Comparison of ENCODE assay signal across 8 cellular contexts in the genomic region with DNA sequence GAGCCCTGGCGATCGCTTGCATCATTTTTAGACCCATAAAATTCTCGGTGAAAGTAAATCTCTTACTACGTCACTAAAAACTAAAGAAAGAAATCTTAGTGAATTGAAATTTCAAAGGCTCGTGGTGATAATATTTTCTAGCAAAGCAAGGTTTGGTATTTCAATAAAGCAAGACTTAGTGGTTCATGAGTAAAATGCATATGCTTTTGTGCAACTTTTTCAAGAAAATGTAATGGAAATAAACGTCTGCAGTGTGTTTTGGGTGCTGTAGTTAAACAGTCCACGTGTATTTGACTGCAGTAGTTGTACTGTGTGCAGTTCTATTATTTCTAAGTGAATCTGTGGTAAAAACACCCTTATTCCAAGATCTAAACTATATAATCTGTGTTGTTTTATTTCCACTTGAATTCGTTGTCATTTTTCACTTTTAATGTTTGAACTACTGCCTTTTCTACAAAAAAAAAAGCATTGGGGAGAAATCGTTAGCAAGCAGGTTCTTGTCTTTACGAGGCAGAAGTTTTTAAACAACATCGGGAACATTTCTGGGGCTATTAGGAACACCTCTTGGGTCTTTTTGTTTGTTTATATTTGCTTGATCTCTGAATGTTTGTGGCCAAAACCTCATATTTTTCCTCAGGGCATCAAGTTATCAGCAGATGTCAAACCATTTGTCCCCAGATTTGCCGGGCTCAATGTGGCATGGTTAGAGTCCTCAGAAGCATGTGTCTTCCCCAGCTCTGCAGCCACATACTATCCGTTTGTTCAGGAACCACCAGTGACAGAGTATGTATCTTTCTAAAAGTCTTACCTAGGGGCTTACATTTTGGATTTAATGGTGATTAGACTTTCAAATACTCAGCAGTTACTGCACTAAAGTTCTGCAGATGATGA. TPM values are rescaled to one million over a fixed set of nuclear protein-coding genes. Genes with fewer than 3 reads are reported as not detected.
A peak's percentile ranks its signal among the peaks of the same experiment; 100 is the strongest.
DNase-seq lines count a peak whose midpoint lies in the region; ATAC-seq, FAIRE-seq and TF ChIP-seq lines count a peak whose summit lies in the region.

No MANE protein-coding gene starts in this region.

- H3K4me1 ChIP-seq in Panc1 (ENCODE audit: control insufficient read depth, insufficient read depth, low read length) = peaks cover 29% of the 10 kb centered on the region
- peaks cover 27% of the 10 kb centered on the region for H3K4me1 ChIP-seq in endothelial cell of umbilical vein (ENCODE audit: control insufficient read depth, extremely low read depth, insufficient read depth, low read length)
- H3K4me1 ChIP-seq in osteoblast (ENCODE audit: insufficient read depth, low read length) = peaks cover 30% of the 10 kb centered on the region

- no peak for FAIRE-seq in endothelial cell of umbilical vein (lab: Jason Lieb, UNC)
- no peak for FAIRE-seq in D721Med (lab: Jason Lieb, UNC)

- peaks cover 63% of the 10 kb centered on the region for H3K79me2 ChIP-seq in endothelial cell of umbilical vein (ENCODE audit: control insufficient read depth, insufficient read depth, low read length)
- H3K79me2 ChIP-seq in osteoblast (ENCODE audit: insufficient read depth, low read length) = peaks cover 80% of the 10 kb centered on the region

- no peak for TF ChIP-seq POLR2A in endothelial cell of umbilical vein (IDR thresholded peaks at IDR 0.05; ENCODE audit: low read depth, low read length)

- H3K9me3 ChIP-seq in Panc1 (ENCODE audit: control insufficient read depth, insufficient read depth, low read depth, low read length) (no peaks in the 10 kb centered on the region), endothelial cell of umbilical vein (replicated peaks; ENCODE audit: control insufficient read depth, insufficient read depth, low read length) (no peaks in the 10 kb centered on the region), osteoblast (ENCODE audit: low read depth, low read length) (no peaks in the 10 kb centered on the region)

- DNase-seq in Panc1 (ENCODE audit: low read depth, low spot score) (no peak), endothelial cell of umbilical vein (ENCODE audit: low read depth, low spot score) (no peak), osteoblast (ENCODE audit: insufficient read length, low spot score, missing footprints) (no peak), midbrain (lab: John Stamatoyannopoulos, UW) (no peak), dedifferentiated amniotic fluid mesenchymal stem cell (ENCODE audit: extremely low spot score) (no peak), GM13977 (ENCODE audit: low spot score) (no peak), D721Med (ENCODE audit: insufficient read length, low spot score) (no peak)

- H2AFZ ChIP-seq in endothelial cell of umbilical vein (ENCODE audit: low read depth, low read length) = peak overlapping the region; percentile 13
- peak overlapping the region; percentile 52 for H2AFZ ChIP-seq in osteoblast (ENCODE audit: low read length)

- dilution Hi-C loops in endothelial cell of umbilical vein (cut with MboI; ENCODE audit: extremely low pct_ligation_motif_present, low sequenced_read_pairs) = no loop called here

- H3K9ac ChIP-seq in endothelial cell of umbilical vein (replicated peaks; ENCODE audit: extremely low read depth, insufficient read depth, low read length) = peak overlapping the region; percentile 99

- H3K36me3 ChIP-seq in Panc1 (ENCODE audit: control insufficient read depth, insufficient read depth, low read length) (peaks cover 36% of the 10 kb centered on the region), endothelial cell of umbilical vein (ENCODE audit: control insufficient read depth in 2 of 2, extremely low read depth in 1 of 2, insufficient read depth in 2 of 2, low read length in 2 of 2) (peaks cover 2 to 21% of the 10 kb centered on the region in 2 experiments), osteoblast (ENCODE audit: insufficient read depth, low read length) (peaks cover 27% of the 10 kb centered on the region)

- POLR2A ChIA-PET in Panc1 (lab: Charles Lee) (no interaction called here), endothelial cell of umbilical vein (lab: Charles Lee) (interaction anchor here (0.6 to 1.0 kb wide), 4 partner anchors 8 to 232 kb away, joined by 3 to 4 read pairs (median 3); no protein-coding TSS in a partner anchor)

- CTCF ChIA-PET in Panc1 (lab: Charles Lee) (interaction anchor here (0.6 kb wide), 1 partner anchor 245 kb away, joined by 3 read pairs; no protein-coding TSS in a partner anchor), endothelial cell of umbilical vein (lab: Charles Lee) (interaction anchor here (0.6 to 1.6 kb wide), 12 partner anchors 8 to 230 kb away, joined by 3 to 39 read pairs (median 4); no protein-coding TSS in a partner anchor)

- H3K4me3 ChIP-seq in GM12875 (ENCODE audit: low read depth, low read length) (peak overlapping the region; percentile 96), Panc1 (ENCODE audit: low read depth in 2 of 2, low read length in 2 of 2) (peak overlapping the region; percentile 47 to 63), endothelial cell of umbilical vein (replicated peaks in 1 of 3; ENCODE audit: insufficient read depth in 1 of 3, low read depth in 1 of 3, low read length in 3 of 3) (peak overlapping the region; percentile 58 to 94 (median 84)), osteoblast (ENCODE audit: insufficient read depth, low read length) (peak overlapping the region; percentile 78)

- BruUV-seq in Panc1 (replicated peaks; lab: Mats Ljungman, UMichigan) = no TSS peak
- TSS peak; percentile 23 for BruUV-seq in endothelial cell of umbilical vein (replicated peaks; lab: Mats Ljungman, UMichigan)

- H3K27ac ChIP-seq in Panc1 (ENCODE audit: low read length) = peak overlapping the region; percentile 95
- peak overlapping the region; percentile 100 for H3K27ac ChIP-seq in endothelial cell of umbilical vein (ENCODE audit: insufficient read depth, low read depth, low read length)
- peak overlapping the region; percentile 96 for H3K27ac ChIP-seq in osteoblast (ENCODE audit: low read depth, low read length)

- ATAC-seq in Panc1 = no peak

- H4K20me1 ChIP-seq in endothelial cell of umbilical vein (replicated peaks; ENCODE audit: control insufficient read depth, extremely low read depth, insufficient read depth, low read length) (no peaks in the 10 kb centered on the region), osteoblast (ENCODE audit: insufficient read depth, low read length) (no peaks in the 10 kb centered on the region)

- peak overlapping the region; percentile 96 for H3K4me2 ChIP-seq in endothelial cell of umbilical vein (ENCODE audit: insufficient read depth, low read length)
- H3K4me2 ChIP-seq in osteoblast (ENCODE audit: insufficient read depth, low read length) = peak overlapping the region; percentile 85

- intact Hi-C loops in Panc1 (cut with micrococcal nuclease; ENCODE audit: unreplicated experiment) (no loop called here), endothelial cell of umbilical vein (cut with micrococcal nuclease) (loop anchor here (1.0 to 10.0 kb wide), 4 partner anchors 158 to 542 kb away; no protein-coding TSS in a partner anchor)

- H3K27me3 ChIP-seq in Panc1 (ENCODE audit: control insufficient read depth, insufficient read depth, low read length) (no peaks in the 10 kb centered on the region), endothelial cell of umbilical vein (ENCODE audit: control insufficient read depth in 2 of 2, insufficient read depth in 2 of 2, low read length in 2 of 2) (no peaks in the 10 kb centered on the region), osteoblast (ENCODE audit: insufficient read depth, low read length) (no peaks in the 10 kb centered on the region)

- H3K9me1 ChIP-seq in endothelial cell of umbilical vein (replicated peaks; ENCODE audit: control insufficient read depth, extremely low read depth, insufficient read depth, low read length) = no peaks in the 10 kb centered on the region

- TF ChIP-seq CTCF in GM12875 (IDR thresholded peaks at IDR 0.05; ENCODE audit: borderline replicate concordance, insufficient read depth, low read depth, low read length) (no peak), Panc1 (IDR thresholded peaks at IDR 0.05) (peak; percentile 42), endothelial cell of umbilical vein (IDR thresholded peaks at IDR 0.05; ENCODE audit: extremely low read depth in 1 of 2, insufficient read depth in 1 of 2, low read depth in 1 of 2, low read length in 2 of 2) (no peak), osteoblast (IDR thresholded peaks at IDR 0.05; ENCODE audit: extremely low read depth, low read depth, low read length) (peak; percentile 89), GM13977 (IDR thresholded peaks at IDR 0.05; ENCODE audit: extremely low read depth, insufficient read depth, missing control alignments) (no peak), D721Med (IDR thresholded peaks at IDR 0.05; ENCODE audit: insufficient read depth, missing control alignments) (no peak)

- in situ Hi-C loops in Panc1 (cut with HindIII; ENCODE audit: low pct_unique_long_range_greater_than_20kb, low sequenced_read_pairs) (no loop called here), GM13977 (cut with MboI; ENCODE audit: low pct_unique_long_range_greater_than_20kb, low sequenced_read_pairs, unreplicated experiment) (no loop called here)

TF ChIP-seq in endothelial cell of umbilical vein, 7 proteins besides CTCF, POLR2A, EP300 and RAD21 (continues in another document):
- peak; percentile 21 for TF ChIP-seq JUN (IDR thresholded peaks at IDR 0.05; ENCODE audit: borderline replicate concordance, insufficient read depth, insufficient read length, low read depth)

RNA-seq across cellular contexts. Expression of a gene that starts 1.0 kb away (rescaled TPM):
- total RNA-seq in Panc1 (2021; ENCODE audit: unreplicated experiment) (17.7 TPM), endothelial cell of umbilical vein (34.1 and 36.3 TPM in 2 replicates), osteoblast (30.6 and 30.8 TPM in 2 replicates)
- 16.7 TPM for polyA plus RNA-seq in Panc1 (2012; ENCODE audit: insufficient read length)
- polyA plus RNA-seq in endothelial cell of umbilical vein = 18.0 and 22.7 TPM in 2 replicates
- polyA plus RNA-seq in endothelial cell of umbilical vein (2011; cell fraction: cytosol; rRNA removed) = 23.6 TPM in 2 replicates
- polyA plus RNA-seq in endothelial cell of umbilical vein (2011; cell fraction: nucleus; rRNA removed) = 94.9 and 107 TPM in 2 replicates
- 19.6 and 21.6 TPM in 2 replicates for polyA plus RNA-seq in endothelial cell of umbilical vein (2012)
- 37.7 and 39.6 TPM in 2 replicates for polyA minus RNA-seq in endothelial cell of umbilical vein
- polyA minus RNA-seq in endothelial cell of umbilical vein (2011; cell fraction: cytosol; rRNA and poly(A)+ RNA removed) = 17.7 TPM
- polyA minus RNA-seq in endothelial cell of umbilical vein (2011; cell fraction: nucleus; rRNA and poly(A)+ RNA removed) = 62.4 and 97.5 TPM in 2 replicates

RNA-seq across cellular contexts. Expression of a gene that starts 8.3 kb away (rescaled TPM):
- total RNA-seq in Panc1 (2021; ENCODE audit: unreplicated experiment) (132 TPM), endothelial cell of umbilical vein (149 and 153 TPM in 2 replicates), osteoblast (17.0 and 18.6 TPM in 2 replicates)
- polyA plus RNA-seq in Panc1 (2012; ENCODE audit: insufficient read length) = 74.9 TPM
- polyA plus RNA-seq in endothelial cell of umbilical vein = 269 and 302 TPM in 2 replicates
- polyA plus RNA-seq in endothelial cell of umbilical vein (2011; cell fraction: cytosol; rRNA removed) = 415 TPM in 2 replicates
- polyA plus RNA-seq in endothelial cell of umbilical vein (2011; cell fraction: nucleus; rRNA removed) = 154 and 164 TPM in 2 replicates
- polyA plus RNA-seq in endothelial cell of umbilical vein (2012) = 219 and 459 TPM in 2 replicates
- 80.2 and 88.4 TPM in 2 replicates for polyA minus RNA-seq in endothelial cell of umbilical vein
- polyA minus RNA-seq in endothelial cell of umbilical vein (2011; cell fraction: cytosol; rRNA and poly(A)+ RNA removed) = 155 TPM
- 19.5 and 25.2 TPM in 2 replicates for polyA minus RNA-seq in endothelial cell of umbilical vein (2011; cell fraction: nucleus; rRNA and poly(A)+ RNA removed)

Comparison
In these comparisons a context has a peak if more than half of its experiments do, and no peak if none do; other contexts are left out.
1. CTCF ChIP-seq: peak in Panc1 (single experiment) and osteoblast (single experiment); none in GM12875 (single experiment), endothelial cell of umbilical vein (0 of 2), GM13977 (single experiment) and D721Med (single experiment).
2. Peak in every context shown above with its lines, with median percentiles within 50 percentile points of each other: H3K4me3 ChIP-seq and H3K27ac ChIP-seq.